In genomic region chr1:165861911-165862310, GRCh38 we compare ENCODE assay signal across 1 cellular context.
TF ChIP-seq lines count a peak whose summit lies in the region.

No MANE protein-coding gene starts in this region.

TF ChIP-seq in K562, 482 proteins besides CTCF, POLR2A, EP300 and RAD21 (continued from another document):
- TF ChIP-seq, protein P1, sequence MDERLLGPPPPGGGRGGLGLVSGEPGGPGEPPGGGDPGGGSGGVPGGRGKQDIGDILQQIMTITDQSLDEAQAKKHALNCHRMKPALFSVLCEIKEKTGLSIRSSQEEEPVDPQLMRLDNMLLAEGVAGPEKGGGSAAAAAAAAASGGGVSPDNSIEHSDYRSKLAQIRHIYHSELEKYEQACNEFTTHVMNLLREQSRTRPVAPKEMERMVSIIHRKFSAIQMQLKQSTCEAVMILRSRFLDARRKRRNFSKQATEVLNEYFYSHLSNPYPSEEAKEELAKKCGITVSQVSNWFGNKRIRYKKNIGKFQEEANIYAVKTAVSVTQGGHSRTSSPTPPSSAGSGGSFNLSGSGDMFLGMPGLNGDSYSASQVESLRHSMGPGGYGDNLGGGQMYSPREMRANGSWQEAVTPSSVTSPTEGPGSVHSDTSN (CRISPR knock-in tag; IDR thresholded peaks at IDR 0.05; ENCODE audit: low read depth): no peak
- TF ChIP-seq, protein P1 (tag; conservative IDR thresholded peaks at IDR 0.05; ENCODE audit: low read depth): peak; percentile 98
- TF ChIP-seq KLF16 (IDR thresholded peaks at IDR 0.05) (no peak), ZBTB1 (CRISPR knock-in tag; IDR thresholded peaks at IDR 0.05; ENCODE audit: borderline replicate concordance, low read depth) (no peak), FOXJ3 (CRISPR knock-in tag; IDR thresholded peaks at IDR 0.05) (no peak), PTBP1 (IDR thresholded peaks at IDR 0.05; ENCODE audit: low read depth, low read length) (no peak), FOXA3 (CRISPR knock-in tag; conservative IDR thresholded peaks at IDR 0.05 in 1 of 2, IDR thresholded peaks at IDR 0.05 in 1 of 2) (no peak), MEIS2 (IDR thresholded peaks at IDR 0.05; ENCODE audit: partially characterized antibody) (peak; percentile 95), TRIM25 (IDR thresholded peaks at IDR 0.05; ENCODE audit: borderline replicate concordance) (no peak), E2F5 (CRISPR knock-in tag; IDR thresholded peaks at IDR 0.05) (no peak), ESRRA (IDR thresholded peaks at IDR 0.05; ENCODE audit: borderline replicate concordance, low read depth) (0 out of 2 replicates have a peak, but pooled peaks have one; percentile 9), NUFIP1 (IDR thresholded peaks at IDR 0.05; ENCODE audit: partially characterized antibody) (no peak), BRCA1 (IDR thresholded peaks at IDR 0.05) (no peak), BRCA1 (CRISPR knock-in tag; IDR thresholded peaks at IDR 0.05) (no peak), TAL1 (IDR thresholded peaks at IDR 0.05) (no peak), ZNF512 (tag; IDR thresholded peaks at IDR 0.05) (no peak), PKNOX1 (IDR thresholded peaks at IDR 0.05) (peak; percentile 65; the same call in 1 of the 2 replicates), CEBPB (tag; IDR thresholded peaks at IDR 0.05) (peak; percentile 60)
